8 cellular contexts compared by ENCODE assay signal in genomic region chr20:56468317-56469076, GRCh38. TPM values are rescaled to one million over a fixed set of nuclear protein-coding genes. Genes with fewer than 3 reads are reported as not detected.
DNase-seq lines count a peak whose midpoint lies in the region; ATAC-seq lines count a peak whose summit lies in the region.

Gene RTF2 (plus strand): TSS chr20:56468627. CDS start chr20:56468698, 71 bp downstream.

- H3K4me1 ChIP-seq in BLaER1 treated with 17β-estradiol and CSF1 and Interleukin-3, amounts not matched to agents 10 nM and 100 nM = peaks cover 54 to 74% (median 67%) of the 10 kb centered on the region in 10 experiments

- H3K27ac ChIP-seq in BLaER1 treated with 17β-estradiol and CSF1 and Interleukin-3, amounts not matched to agents 10 nM and 100 nM = peak within 1 kb of the TSS; percentile 80 to 94 (median 88)

- peaks cover 46% of the 10 kb centered on the region for H3K4me1 Mint-ChIP-seq in activated CD4-positive, alpha-beta T cell treated with anti-CD3 and anti-CD28 coated beads, Interleukin-2, amount 10 ng/mL, durations not matched to agents 7 days and 5 days

- peaks cover 16 to 37% (median 30%) of the 10 kb centered on the region in 11 experiments for H3K36me3 ChIP-seq in BLaER1 treated with 17β-estradiol and CSF1 and Interleukin-3, amounts not matched to agents 10 nM and 100 nM

- peak within 1 kb of the TSS; percentile 94 for H3K4me3 Mint-ChIP-seq in activated CD4-positive, alpha-beta T cell treated with anti-CD3 and anti-CD28 coated beads, Interleukin-2, amount 10 ng/mL, durations not matched to agents 7 days and 5 days

- H3K9me3 ChIP-seq in BLaER1 treated with 17β-estradiol and CSF1 and Interleukin-3, amounts not matched to agents 10 nM and 100 nM (replicated peaks in 1 of 11) = no peaks in the 10 kb centered on the region

- DNase-seq in NCI-H69 (lab: John Stamatoyannopoulos, UW) (peak; percentile 92), cortex of kidney (lab: John Stamatoyannopoulos, UW) (peak; percentile 71), left kidney (ENCODE audit: low read depth, low spot score) (peak; percentile 98)
- peak; percentile 95 for DNase-seq in activated CD4-positive, alpha-beta T cell treated with anti-CD3 and anti-CD28 coated beads, Interleukin-2, amount 10 ng/mL, durations not matched to agents 7 days and 5 days
- peak; percentile 96 for DNase-seq in stimulated activated CD4-positive, alpha-beta T cell treated with anti-CD3 and anti-CD28 coated beads, Interleukin-1b, Interleukin-23, amount 100 ng/mL, for 48 hours

- POLR2A ChIA-PET in activated CD4-positive, alpha-beta T cell treated with anti-CD3 and anti-CD28 coated beads, Interleukin-2, amount 10 ng/mL, durations not matched to agents 7 days and 5 days (lab: Charles Lee) = interaction anchor here (0.6 kb wide), 2 partner anchors 76 to 1768 kb away, joined by 3 read pairs; partner anchors contain the start of genes AURKA and CSTF1

- ATAC-seq in GM19328 (IDR thresholded peaks at IDR 0.05; ENCODE audit: unreplicated experiment) = peak; percentile 95
- peak; percentile 95 for ATAC-seq in HG03469 (IDR thresholded peaks at IDR 0.05; ENCODE audit: unreplicated experiment)

- H3K36me3 Mint-ChIP-seq in activated CD4-positive, alpha-beta T cell treated with anti-CD3 and anti-CD28 coated beads, Interleukin-2, amount 10 ng/mL, durations not matched to agents 7 days and 5 days (ENCODE audit: low read depth) = peaks cover 11% of the 10 kb centered on the region

- H3K9ac ChIP-seq in BLaER1 treated with 17β-estradiol and CSF1 and Interleukin-3, amounts not matched to agents 10 nM and 100 nM = peak within 1 kb of the TSS; percentile 83 to 94 (median 88)

- no peaks in the 10 kb centered on the region for H3K27me3 Mint-ChIP-seq in activated CD4-positive, alpha-beta T cell treated with anti-CD3 and anti-CD28 coated beads, Interleukin-2, amount 10 ng/mL, durations not matched to agents 7 days and 5 days

- CTCF ChIA-PET in activated CD4-positive, alpha-beta T cell treated with anti-CD3 and anti-CD28 coated beads, Interleukin-2, amount 10 ng/mL, durations not matched to agents 7 days and 5 days (lab: Charles Lee) = interaction anchor here (0.6 kb wide), 1 partner anchor 53 kb away, joined by 3 read pairs; no protein-coding TSS in a partner anchor

- peak within 1 kb of the TSS; percentile 81 to 98 (median 91) for H3K4me2 ChIP-seq in BLaER1 treated with 17β-estradiol and CSF1 and Interleukin-3, amounts not matched to agents 10 nM and 100 nM

- no peaks in the 10 kb centered on the region for H3K9me3 Mint-ChIP-seq in activated CD4-positive, alpha-beta T cell treated with anti-CD3 and anti-CD28 coated beads, Interleukin-2, amount 10 ng/mL, durations not matched to agents 7 days and 5 days

- H3K27ac Mint-ChIP-seq in activated CD4-positive, alpha-beta T cell treated with anti-CD3 and anti-CD28 coated beads, Interleukin-2, amount 10 ng/mL, durations not matched to agents 7 days and 5 days = peak within 1 kb of the TSS; percentile 97

- peaks cover 0 to 33% (median 12%) of the 10 kb centered on the region in 11 experiments; a peak in 14 of 22 replicates for H4K20me1 ChIP-seq in BLaER1 treated with 17β-estradiol and CSF1 and Interleukin-3, amounts not matched to agents 10 nM and 100 nM

- H3K27me3 ChIP-seq in BLaER1 treated with 17β-estradiol and CSF1 and Interleukin-3, amounts not matched to agents 10 nM and 100 nM = no peaks in the 10 kb centered on the region

- H3K4me3 ChIP-seq in BLaER1 treated with 17β-estradiol and CSF1 and Interleukin-3, amounts not matched to agents 10 nM and 100 nM = peak within 1 kb of the TSS; percentile 83 to 96 (median 91)

RNA-seq across cellular contexts. Expression of gene RTF2, which starts in this region (rescaled TPM):
- 100 to 1,000 TPM; 106 to 107 TPM for total RNA-seq in activated CD4-positive, alpha-beta T cell treated with anti-CD3 and anti-CD28 coated beads, Interleukin-2, amount 10 ng/mL, durations not matched to agents 7 days and 5 days

Comparison
In these comparisons a context has a peak if more than half of its experiments do, and no peak if none do; other contexts are left out.
1. Peak in every context shown above with its lines: DNase-seq, ATAC-seq, H3K4me3 ChIP-seq and H3K27ac ChIP-seq.